In genomic region chr17:9443811-9444210, GRCh38 we compare ENCODE assay signal across 22 cellular contexts.
"Had no signal": no experiment of that assay in that cellular context is flagged by ENCODE, and none has a peak within 500 bp of the region (broad histone marks: within the 10 kb centered on the region; RNA-seq: fewer than 3 reads in every experiment).

No MANE protein-coding gene starts in this region.

- H3K9me3 Mint-ChIP-seq: effector memory CD8-positive, alpha-beta T cell had no signal

- DNase-seq: effector memory CD8-positive, alpha-beta T cell; erythroblast; islet precursor cell; left colon; left ventricle myocardium superior; mesenchymal stem cell; naive B cell; nephron progenitor cell; posterior cingulate gyrus; sigmoid colon; stimulated activated CD4-positive, alpha-beta T cell treated with anti-CD3 and anti-CD28 coated beads, Interleukin-2, amount 100 ng/mL, for 24 hours; stimulated activated CD4-positive, alpha-beta T cell treated with anti-CD3 and anti-CD28 coated beads, Interleukin-4, amount 100 ng/mL, for 4 hours; stimulated activated naive CD4-positive, alpha-beta T cell; stomach; substantia nigra; transverse colon had no signal

- H3K4me3 ChIP-seq: lung, right atrium auricular region, sigmoid colon, skin epidermis, stomach, thoracic aorta, transverse colon had no signal

- H3K4me3 Mint-ChIP-seq: effector memory CD8-positive, alpha-beta T cell; naive B cell; nephron progenitor cell had no signal

- H3K4me1 ChIP-seq: right atrium auricular region, sigmoid colon, stomach, transverse colon had no signal

- ATAC-seq: effector memory CD8-positive, alpha-beta T cell; left colon; left ventricle myocardium superior had no signal

- H3K27me3 Mint-ChIP-seq: effector memory CD8-positive, alpha-beta T cell; naive B cell had no signal

- FAIRE-seq: frontal cortex had no signal

- H3K9me3 ChIP-seq: neutrophil, right atrium auricular region, sigmoid colon, stomach, thoracic aorta, transverse colon had no signal

- H3K27ac Mint-ChIP-seq: effector memory CD8-positive, alpha-beta T cell; naive B cell had no signal

- H3K36me3 ChIP-seq: neutrophil, right atrium auricular region, sigmoid colon, stomach, thoracic aorta, transverse colon had no signal

- H3K27ac ChIP-seq: neutrophil, right atrium auricular region, sigmoid colon, skin epidermis, stomach, thoracic aorta, transverse colon had no signal

- H3K27me3 ChIP-seq: neutrophil, right atrium auricular region, sigmoid colon, stomach, transverse colon had no signal
